ENCODE assay signal across 3 cellular contexts in the genomic region with DNA sequence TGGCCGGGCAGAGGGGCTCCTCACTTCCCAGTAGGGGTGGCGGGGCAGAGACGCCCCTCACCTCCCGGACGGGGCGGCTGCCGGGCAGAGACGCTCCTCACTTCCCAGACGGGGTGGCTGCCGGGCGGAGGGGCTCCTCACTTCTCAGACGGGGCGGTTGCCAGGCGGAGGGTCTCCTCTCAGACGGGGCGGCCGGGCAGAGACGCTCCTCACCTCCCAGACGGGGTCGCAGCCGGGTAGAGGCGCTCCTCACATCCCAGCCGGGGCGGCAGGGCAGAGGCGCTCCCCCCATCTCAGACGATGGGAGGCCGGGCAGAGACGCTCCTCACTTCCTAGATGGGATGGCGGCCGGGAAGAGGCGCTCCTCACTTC. TPM values are rescaled to one million over a fixed set of nuclear protein-coding genes. Genes with fewer than 3 reads are reported as not detected.
DNase-seq lines count a peak whose midpoint lies in the region; TF ChIP-seq lines count a peak whose summit lies in the region.
"Not testable (repeated sequence)": the region's sequence is repeated elsewhere in the genome, so short reads cannot be mapped to it uniquely, and the experiment has no call there.

No MANE protein-coding gene starts in this region.

- H3K9me3 ChIP-seq in suprapubic skin: not testable (repeated sequence)

- H3K4me1 Mint-ChIP-seq in chondrocyte (ENCODE audit: low read depth); type B pancreatic cell (ENCODE audit: unreplicated experiment): not testable (repeated sequence)

- H3K9me3 Mint-ChIP-seq in chondrocyte (ENCODE audit: low read depth); type B pancreatic cell: not testable (repeated sequence)

- H3K4me3 ChIP-seq in suprapubic skin: peak overlapping the region; percentile 39

- peak overlapping the region; percentile 0 for H3K27ac ChIP-seq in suprapubic skin

- not testable (repeated sequence) for TF ChIP-seq CTCF in chondrocyte (IDR thresholded peaks at IDR 0.05); suprapubic skin (IDR thresholded peaks at IDR 0.05); type B pancreatic cell (conservative IDR thresholded peaks at IDR 0.05)

- not testable (repeated sequence) for TF ChIP-seq POLR2A in suprapubic skin (IDR thresholded peaks at IDR 0.05)

- peak; percentile 91 for DNase-seq in chondrocyte (ENCODE audit: low spot score)
- not testable (repeated sequence) for DNase-seq in suprapubic skin (ENCODE audit: low spot score in 2 of 2)
- peak; percentile 76 for DNase-seq in type B pancreatic cell (ENCODE audit: extremely low spot score, unreplicated experiment)

- not testable (repeated sequence) for H3K4me1 ChIP-seq in suprapubic skin

- H3K27me3 Mint-ChIP-seq in chondrocyte (ENCODE audit: low read depth): peaks cover 13% of the 10 kb centered on the region
- H3K27me3 Mint-ChIP-seq in type B pancreatic cell: not testable (repeated sequence)

- H3K27ac Mint-ChIP-seq in chondrocyte (ENCODE audit: unreplicated experiment); type B pancreatic cell: not testable (repeated sequence)

- H3K36me3 ChIP-seq in suprapubic skin: not testable (repeated sequence)

- H3K4me3 Mint-ChIP-seq in chondrocyte (ENCODE audit: unreplicated experiment); type B pancreatic cell: not testable (repeated sequence)

- WGBS in suprapubic skin: 97% methylated on average over 26 of the region's 31 CpGs

- not testable (repeated sequence) for TF ChIP-seq EP300 in suprapubic skin (IDR thresholded peaks at IDR 0.05)

- not testable (repeated sequence) for H3K36me3 Mint-ChIP-seq in chondrocyte (ENCODE audit: low read depth); type B pancreatic cell

- H3K27me3 ChIP-seq in suprapubic skin: not testable (repeated sequence)

RNA-seq across cellular contexts. Expression of gene CCDC90B, which starts 30.7 kb away (rescaled TPM):
- 37.7 to 55.3 TPM (median 38.7 TPM) in 3 replicates for total RNA-seq in chondrocyte
- total RNA-seq in suprapubic skin: 10 to 100 TPM; 20.6 to 34.1 (median 25.2) TPM
- 33.5 and 38.0 TPM in 2 replicates for total RNA-seq in type B pancreatic cell (ENCODE audit: low replicate concordance)
